In the genomic region with DNA sequence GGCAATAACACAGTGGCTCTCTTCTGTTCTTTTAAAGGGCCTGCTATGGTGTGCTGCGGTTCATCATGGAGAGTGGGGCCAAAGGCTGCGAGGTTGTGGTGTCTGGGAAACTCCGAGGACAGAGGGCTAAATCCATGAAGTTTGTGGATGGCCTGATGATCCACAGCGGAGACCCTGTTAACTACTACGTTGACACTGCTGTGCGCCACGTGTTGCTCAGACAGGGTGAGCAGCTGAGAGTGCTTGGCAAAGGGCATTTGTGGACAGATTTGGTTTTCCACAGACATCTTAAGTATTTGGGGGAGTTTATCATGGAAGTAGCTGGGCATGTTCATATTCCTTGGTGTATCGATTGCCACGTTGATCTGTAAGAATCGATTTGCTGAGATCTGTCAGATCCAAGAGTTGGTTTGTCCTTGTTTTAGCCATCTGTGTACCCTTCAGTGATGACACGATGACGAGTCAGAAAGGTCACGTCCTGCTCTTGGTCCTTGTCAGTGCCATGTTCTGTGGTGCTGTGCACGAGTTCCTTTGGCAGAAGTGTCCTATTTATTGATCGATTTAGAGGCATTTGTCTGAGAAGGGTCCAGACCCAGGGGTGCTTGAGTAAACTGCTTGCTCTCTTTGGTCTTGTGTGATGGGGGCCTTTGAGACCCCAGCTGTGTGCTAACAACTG, we compare ENCODE assay signal across 1 cellular context.
TF ChIP-seq lines count a peak whose summit lies in the region.

No MANE protein-coding gene starts in this region.

TF ChIP-seq in GM12878, 131 proteins besides CTCF, POLR2A, EP300 and RAD21:
- TF ChIP-seq STAT1 (conservative IDR thresholded peaks at IDR 0.05) (no peak), ZNF24 (IDR thresholded peaks at IDR 0.05) (no peak), SMAD1 (IDR thresholded peaks at IDR 0.05; ENCODE audit: low read depth, partially characterized antibody) (no peak), POLR2AphosphoS5 (IDR thresholded peaks at IDR 0.05; ENCODE audit: low read length) (peak; percentile 64), CBX5 (IDR thresholded peaks at IDR 0.05; ENCODE audit: low read depth) (no peak), ZNF274 (IDR thresholded peaks at IDR 0.05; ENCODE audit: insufficient read depth, insufficient read length) (no peak)
- TF ChIP-seq, protein P1, sequence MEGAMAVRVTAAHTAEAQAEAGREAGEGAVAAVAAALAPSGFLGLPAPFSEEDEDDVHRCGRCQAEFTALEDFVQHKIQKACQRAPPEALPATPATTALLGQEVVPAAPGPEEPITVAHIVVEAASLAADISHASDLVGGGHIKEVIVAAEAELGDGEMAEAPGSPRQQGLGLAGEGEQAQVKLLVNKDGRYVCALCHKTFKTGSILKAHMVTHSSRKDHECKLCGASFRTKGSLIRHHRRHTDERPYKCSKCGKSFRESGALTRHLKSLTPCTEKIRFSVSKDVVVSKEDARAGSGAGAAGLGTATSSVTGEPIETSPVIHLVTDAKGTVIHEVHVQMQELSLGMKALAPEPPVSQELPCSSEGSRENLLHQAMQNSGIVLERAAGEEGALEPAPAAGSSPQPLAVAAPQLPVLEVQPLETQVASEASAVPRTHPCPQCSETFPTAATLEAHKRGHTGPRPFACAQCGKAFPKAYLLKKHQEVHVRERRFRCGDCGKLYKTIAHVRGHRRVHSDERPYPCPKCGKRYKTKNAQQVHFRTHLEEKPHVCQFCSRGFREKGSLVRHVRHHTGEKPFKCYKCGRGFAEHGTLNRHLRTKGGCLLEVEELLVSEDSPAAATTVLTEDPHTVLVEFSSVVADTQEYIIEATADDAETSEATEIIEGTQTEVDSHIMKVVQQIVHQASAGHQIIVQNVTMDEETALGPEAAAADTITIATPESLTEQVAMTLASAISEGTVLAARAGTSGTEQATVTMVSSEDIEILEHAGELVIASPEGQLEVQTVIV (IDR thresholded peaks at IDR 0.05; ENCODE audit: borderline replicate concordance, partially characterized antibody), result no peak
